In the genomic region with DNA sequence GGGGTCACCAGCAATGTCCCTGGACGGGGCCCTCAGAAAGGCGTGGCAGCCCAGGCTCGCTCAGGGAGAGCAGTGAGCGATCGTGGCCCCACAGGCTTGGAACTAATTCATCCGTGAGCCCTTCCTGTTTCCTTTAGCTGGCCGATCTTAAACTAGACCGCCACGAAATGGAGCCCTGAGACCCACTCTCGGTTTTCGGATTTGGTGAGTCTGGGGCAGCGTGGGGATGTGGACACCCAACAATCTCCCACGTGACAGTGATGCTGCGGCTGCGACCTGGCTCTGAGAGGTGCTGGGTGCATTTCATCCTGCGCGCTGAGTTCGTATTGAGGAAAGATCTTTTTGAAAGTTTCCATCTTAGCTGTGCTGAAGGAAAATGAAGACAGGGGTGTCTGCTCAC, we compare ENCODE assay signal across 1 cellular context.
TF ChIP-seq lines count a peak whose summit lies in the region.

No MANE protein-coding gene starts in this region.

TF ChIP-seq in SK-N-SH treated with all-trans-retinoic acid at 6 μM for 48 hours, 23 proteins besides CTCF, POLR2A, EP300 and RAD21 (continued from another document):
- TF ChIP-seq, protein P1, sequence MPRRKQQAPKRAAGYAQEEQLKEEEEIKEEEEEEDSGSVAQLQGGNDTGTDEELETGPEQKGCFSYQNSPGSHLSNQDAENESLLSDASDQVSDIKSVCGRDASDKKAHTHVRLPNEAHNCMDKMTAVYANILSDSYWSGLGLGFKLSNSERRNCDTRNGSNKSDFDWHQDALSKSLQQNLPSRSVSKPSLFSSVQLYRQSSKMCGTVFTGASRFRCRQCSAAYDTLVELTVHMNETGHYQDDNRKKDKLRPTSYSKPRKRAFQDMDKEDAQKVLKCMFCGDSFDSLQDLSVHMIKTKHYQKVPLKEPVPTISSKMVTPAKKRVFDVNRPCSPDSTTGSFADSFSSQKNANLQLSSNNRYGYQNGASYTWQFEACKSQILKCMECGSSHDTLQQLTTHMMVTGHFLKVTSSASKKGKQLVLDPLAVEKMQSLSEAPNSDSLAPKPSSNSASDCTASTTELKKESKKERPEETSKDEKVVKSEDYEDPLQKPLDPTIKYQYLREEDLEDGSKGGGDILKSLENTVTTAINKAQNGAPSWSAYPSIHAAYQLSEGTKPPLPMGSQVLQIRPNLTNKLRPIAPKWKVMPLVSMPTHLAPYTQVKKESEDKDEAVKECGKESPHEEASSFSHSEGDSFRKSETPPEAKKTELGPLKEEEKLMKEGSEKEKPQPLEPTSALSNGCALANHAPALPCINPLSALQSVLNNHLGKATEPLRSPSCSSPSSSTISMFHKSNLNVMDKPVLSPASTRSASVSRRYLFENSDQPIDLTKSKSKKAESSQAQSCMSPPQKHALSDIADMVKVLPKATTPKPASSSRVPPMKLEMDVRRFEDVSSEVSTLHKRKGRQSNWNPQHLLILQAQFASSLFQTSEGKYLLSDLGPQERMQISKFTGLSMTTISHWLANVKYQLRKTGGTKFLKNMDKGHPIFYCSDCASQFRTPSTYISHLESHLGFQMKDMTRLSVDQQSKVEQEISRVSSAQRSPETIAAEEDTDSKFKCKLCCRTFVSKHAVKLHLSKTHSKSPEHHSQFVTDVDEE (CRISPR knock-in tag; IDR thresholded peaks at IDR 0.05), result no peak
- TF ChIP-seq CSDC2 (CRISPR knock-in tag; IDR thresholded peaks at IDR 0.05) (no peak), ISL1 (CRISPR knock-in tag; IDR thresholded peaks at IDR 0.05) (no peak), ZFP3 (CRISPR knock-in tag; IDR thresholded peaks at IDR 0.05) (no peak), GLIS3 (CRISPR knock-in tag; IDR thresholded peaks at IDR 0.05) (no peak), ZNF8 (CRISPR knock-in tag; IDR thresholded peaks at IDR 0.05) (no peak), ARNTL (CRISPR knock-in tag; IDR thresholded peaks at IDR 0.05; ENCODE audit: borderline replicate concordance, low read depth) (no peak), ZFP30 (CRISPR knock-in tag; IDR thresholded peaks at IDR 0.05) (no peak), PPARA (CRISPR knock-in tag; IDR thresholded peaks at IDR 0.05; ENCODE audit: borderline replicate concordance) (no peak), RARB (CRISPR knock-in tag; IDR thresholded peaks at IDR 0.05) (no peak)
- TF ChIP-seq, protein P2, sequence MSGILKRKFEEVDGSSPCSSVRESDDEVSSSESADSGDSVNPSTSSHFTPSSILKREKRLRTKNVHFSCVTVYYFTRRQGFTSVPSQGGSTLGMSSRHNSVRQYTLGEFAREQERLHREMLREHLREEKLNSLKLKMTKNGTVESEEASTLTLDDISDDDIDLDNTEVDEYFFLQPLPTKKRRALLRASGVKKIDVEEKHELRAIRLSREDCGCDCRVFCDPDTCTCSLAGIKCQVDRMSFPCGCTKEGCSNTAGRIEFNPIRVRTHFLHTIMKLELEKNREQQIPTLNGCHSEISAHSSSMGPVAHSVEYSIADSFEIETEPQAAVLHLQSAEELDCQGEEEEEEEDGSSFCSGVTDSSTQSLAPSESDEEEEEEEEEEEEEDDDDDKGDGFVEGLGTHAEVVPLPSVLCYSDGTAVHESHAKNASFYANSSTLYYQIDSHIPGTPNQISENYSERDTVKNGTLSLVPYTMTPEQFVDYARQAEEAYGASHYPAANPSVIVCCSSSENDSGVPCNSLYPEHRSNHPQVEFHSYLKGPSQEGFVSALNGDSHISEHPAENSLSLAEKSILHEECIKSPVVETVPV (CRISPR knock-in tag; IDR thresholded peaks at IDR 0.05), result no peak
- TF ChIP-seq, protein P3, sequence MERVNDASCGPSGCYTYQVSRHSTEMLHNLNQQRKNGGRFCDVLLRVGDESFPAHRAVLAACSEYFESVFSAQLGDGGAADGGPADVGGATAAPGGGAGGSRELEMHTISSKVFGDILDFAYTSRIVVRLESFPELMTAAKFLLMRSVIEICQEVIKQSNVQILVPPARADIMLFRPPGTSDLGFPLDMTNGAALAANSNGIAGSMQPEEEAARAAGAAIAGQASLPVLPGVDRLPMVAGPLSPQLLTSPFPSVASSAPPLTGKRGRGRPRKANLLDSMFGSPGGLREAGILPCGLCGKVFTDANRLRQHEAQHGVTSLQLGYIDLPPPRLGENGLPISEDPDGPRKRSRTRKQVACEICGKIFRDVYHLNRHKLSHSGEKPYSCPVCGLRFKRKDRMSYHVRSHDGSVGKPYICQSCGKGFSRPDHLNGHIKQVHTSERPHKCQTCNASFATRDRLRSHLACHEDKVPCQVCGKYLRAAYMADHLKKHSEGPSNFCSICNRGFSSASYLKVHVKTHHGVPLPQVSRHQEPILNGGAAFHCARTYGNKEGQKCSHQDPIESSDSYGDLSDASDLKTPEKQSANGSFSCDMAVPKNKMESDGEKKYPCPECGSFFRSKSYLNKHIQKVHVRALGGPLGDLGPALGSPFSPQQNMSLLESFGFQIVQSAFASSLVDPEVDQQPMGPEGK (CRISPR knock-in tag; IDR thresholded peaks at IDR 0.05; ENCODE audit: borderline replicate concordance), result no peak
